Comparison of ENCODE assay signal across 1 cellular context in genomic region chr19:12838893-12839656, GRCh38.
A peak's percentile ranks its signal among the peaks of the same experiment; 100 is the strongest.
TF ChIP-seq lines count a peak whose summit lies in the region.

No MANE protein-coding gene starts in this region.

TF ChIP-seq in HEK293, 187 proteins besides CTCF, POLR2A, EP300 and RAD21 (continued from another document):
- TF ChIP-seq ZNF335 (tag by site-specific recombination; conservative IDR thresholded peaks at IDR 0.05), result peak; percentile 61
- no peak for TF ChIP-seq ZNF266 (tag by site-specific recombination; IDR thresholded peaks at IDR 0.05; ENCODE audit: low read depth)
- TF ChIP-seq ZNF600 (tag by site-specific recombination; IDR thresholded peaks at IDR 0.05), result 0 out of 2 replicates have a peak, but pooled peaks have one; percentile 32
- TF ChIP-seq ZEB2 (tag by site-specific recombination; IDR thresholded peaks at IDR 0.05), result 0 out of 2 replicates have a peak, but pooled peaks have one; percentile 13
- TF ChIP-seq ZNF19 (tag by site-specific recombination; IDR thresholded peaks at IDR 0.05; ENCODE audit: low read depth), result no peak
- TF ChIP-seq, protein P1, sequence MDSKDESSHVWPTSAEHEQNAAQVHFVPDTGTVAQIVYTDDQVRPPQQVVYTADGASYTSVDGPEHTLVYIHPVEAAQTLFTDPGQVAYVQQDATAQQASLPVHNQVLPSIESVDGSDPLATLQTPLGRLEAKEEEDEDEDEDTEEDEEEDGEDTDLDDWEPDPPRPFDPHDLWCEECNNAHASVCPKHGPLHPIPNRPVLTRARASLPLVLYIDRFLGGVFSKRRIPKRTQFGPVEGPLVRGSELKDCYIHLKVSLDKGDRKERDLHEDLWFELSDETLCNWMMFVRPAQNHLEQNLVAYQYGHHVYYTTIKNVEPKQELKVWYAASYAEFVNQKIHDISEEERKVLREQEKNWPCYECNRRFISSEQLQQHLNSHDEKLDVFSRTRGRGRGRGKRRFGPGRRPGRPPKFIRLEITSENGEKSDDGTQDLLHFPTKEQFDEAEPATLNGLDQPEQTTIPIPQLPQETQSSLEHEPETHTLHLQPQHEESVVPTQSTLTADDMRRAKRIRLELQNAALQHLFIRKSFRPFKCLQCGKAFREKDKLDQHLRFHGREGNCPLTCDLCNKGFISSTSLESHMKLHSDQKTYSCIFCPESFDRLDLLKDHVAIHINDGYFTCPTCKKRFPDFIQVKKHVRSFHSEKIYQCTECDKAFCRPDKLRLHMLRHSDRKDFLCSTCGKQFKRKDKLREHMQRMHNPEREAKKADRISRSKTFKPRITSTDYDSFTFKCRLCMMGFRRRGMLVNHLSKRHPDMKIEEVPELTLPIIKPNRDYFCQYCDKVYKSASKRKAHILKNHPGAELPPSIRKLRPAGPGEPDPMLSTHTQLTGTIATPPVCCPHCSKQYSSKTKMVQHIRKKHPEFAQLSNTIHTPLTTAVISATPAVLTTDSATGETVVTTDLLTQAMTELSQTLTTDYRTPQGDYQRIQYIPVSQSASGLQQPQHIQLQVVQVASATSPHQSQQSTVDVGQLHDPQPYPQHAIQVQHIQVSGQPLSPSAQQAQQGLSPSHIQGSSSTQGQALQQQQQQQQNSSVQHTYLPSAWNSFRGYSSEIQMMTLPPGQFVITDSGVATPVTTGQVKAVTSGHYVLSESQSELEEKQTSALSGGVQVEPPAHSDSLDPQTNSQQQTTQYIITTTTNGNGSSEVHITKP (tag by site-specific recombination; IDR thresholded peaks at IDR 0.05), result peak; percentile 37
- TF ChIP-seq, protein P2, sequence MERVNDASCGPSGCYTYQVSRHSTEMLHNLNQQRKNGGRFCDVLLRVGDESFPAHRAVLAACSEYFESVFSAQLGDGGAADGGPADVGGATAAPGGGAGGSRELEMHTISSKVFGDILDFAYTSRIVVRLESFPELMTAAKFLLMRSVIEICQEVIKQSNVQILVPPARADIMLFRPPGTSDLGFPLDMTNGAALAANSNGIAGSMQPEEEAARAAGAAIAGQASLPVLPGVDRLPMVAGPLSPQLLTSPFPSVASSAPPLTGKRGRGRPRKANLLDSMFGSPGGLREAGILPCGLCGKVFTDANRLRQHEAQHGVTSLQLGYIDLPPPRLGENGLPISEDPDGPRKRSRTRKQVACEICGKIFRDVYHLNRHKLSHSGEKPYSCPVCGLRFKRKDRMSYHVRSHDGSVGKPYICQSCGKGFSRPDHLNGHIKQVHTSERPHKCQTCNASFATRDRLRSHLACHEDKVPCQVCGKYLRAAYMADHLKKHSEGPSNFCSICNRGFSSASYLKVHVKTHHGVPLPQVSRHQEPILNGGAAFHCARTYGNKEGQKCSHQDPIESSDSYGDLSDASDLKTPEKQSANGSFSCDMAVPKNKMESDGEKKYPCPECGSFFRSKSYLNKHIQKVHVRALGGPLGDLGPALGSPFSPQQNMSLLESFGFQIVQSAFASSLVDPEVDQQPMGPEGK (tag by site-specific recombination; IDR thresholded peaks at IDR 0.05), result peak; percentile 86
